In genomic region chr19:54009440-54009839, GRCh38 we compare ENCODE assay signal across 2 cellular contexts.
TF ChIP-seq lines count a peak whose summit lies in the region.

No MANE protein-coding gene starts in this region.

TF ChIP-seq in A549, 52 proteins besides CTCF, POLR2A, EP300 and RAD21:
- TF ChIP-seq PHF8 (IDR thresholded peaks at IDR 0.05; ENCODE audit: borderline replicate concordance, low read depth) (no peak), NFE2L2 (conservative IDR thresholded peaks at IDR 0.05; ENCODE audit: low read length) (no peak), NR3C1 (IDR thresholded peaks at IDR 0.05) (no peak), RFX5 (IDR thresholded peaks at IDR 0.05) (no peak), POLR2AphosphoS2 (conservative IDR thresholded peaks at IDR 0.05; ENCODE audit: low read length) (no peak), REST (IDR thresholded peaks at IDR 0.05) (no peak), SREBF2 (IDR thresholded peaks at IDR 0.05) (no peak), HOXB5 (CRISPR knock-in tag; IDR thresholded peaks at IDR 0.05) (no peak), GATA3 (IDR thresholded peaks at IDR 0.05; ENCODE audit: borderline replicate concordance) (peak; percentile 56; the same call in 1 of the 2 replicates), FOSL2 (IDR thresholded peaks at IDR 0.05) (no peak), FOSL2 (CRISPR knock-in tag; IDR thresholded peaks at IDR 0.05) (peak; percentile 27; the same call in 1 of the 2 replicates), MYC (IDR thresholded peaks at IDR 0.05; ENCODE audit: borderline replicate concordance, low read length) (no peak), ESRRA (IDR thresholded peaks at IDR 0.05; ENCODE audit: borderline replicate concordance, low read length) (no peak), CHD4 (IDR thresholded peaks at IDR 0.05; ENCODE audit: borderline replicate concordance) (no peak), ZSCAN20 (CRISPR knock-in tag; IDR thresholded peaks at IDR 0.05) (no peak), HOXB13 (CRISPR knock-in tag; IDR thresholded peaks at IDR 0.05; ENCODE audit: low read depth) (no peak), CBX8 (IDR thresholded peaks at IDR 0.05) (no peak), TP53 (CRISPR knock-in tag; IDR thresholded peaks at IDR 0.05) (no peak), KDM1A (IDR thresholded peaks at IDR 0.05; ENCODE audit: low read depth) (no peak), HMGXB4 (CRISPR knock-in tag; IDR thresholded peaks at IDR 0.05; ENCODE audit: borderline replicate concordance) (no peak), MAFK (IDR thresholded peaks at IDR 0.05; ENCODE audit: partially characterized antibody) (no peak), FOXS1 (CRISPR knock-in tag; IDR thresholded peaks at IDR 0.05) (no peak), CEBPB (IDR thresholded peaks at IDR 0.05) (peak in 1 of 2 experiments; percentile 67; a peak in 1 of 4 replicates), HDAC2 (IDR thresholded peaks at IDR 0.05) (no peak), EHMT2 (IDR thresholded peaks at IDR 0.05; ENCODE audit: low read depth) (no peak), JUNB (IDR thresholded peaks at IDR 0.05) (no peak)
- TF ChIP-seq, protein P1, sequence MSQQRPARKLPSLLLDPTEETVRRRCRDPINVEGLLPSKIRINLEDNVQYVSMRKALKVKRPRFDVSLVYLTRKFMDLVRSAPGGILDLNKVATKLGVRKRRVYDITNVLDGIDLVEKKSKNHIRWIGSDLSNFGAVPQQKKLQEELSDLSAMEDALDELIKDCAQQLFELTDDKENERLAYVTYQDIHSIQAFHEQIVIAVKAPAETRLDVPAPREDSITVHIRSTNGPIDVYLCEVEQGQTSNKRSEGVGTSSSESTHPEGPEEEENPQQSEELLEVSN (IDR thresholded peaks at IDR 0.05; ENCODE audit: borderline replicate concordance, low read depth), result no peak
- TF ChIP-seq, protein P2, sequence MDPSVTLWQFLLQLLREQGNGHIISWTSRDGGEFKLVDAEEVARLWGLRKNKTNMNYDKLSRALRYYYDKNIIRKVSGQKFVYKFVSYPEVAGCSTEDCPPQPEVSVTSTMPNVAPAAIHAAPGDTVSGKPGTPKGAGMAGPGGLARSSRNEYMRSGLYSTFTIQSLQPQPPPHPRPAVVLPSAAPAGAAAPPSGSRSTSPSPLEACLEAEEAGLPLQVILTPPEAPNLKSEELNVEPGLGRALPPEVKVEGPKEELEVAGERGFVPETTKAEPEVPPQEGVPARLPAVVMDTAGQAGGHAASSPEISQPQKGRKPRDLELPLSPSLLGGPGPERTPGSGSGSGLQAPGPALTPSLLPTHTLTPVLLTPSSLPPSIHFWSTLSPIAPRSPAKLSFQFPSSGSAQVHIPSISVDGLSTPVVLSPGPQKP (IDR thresholded peaks at IDR 0.05; ENCODE audit: low read depth, low read length), result no peak

TF ChIP-seq in endothelial cell of umbilical vein, 7 proteins besides CTCF, POLR2A, EP300 and RAD21:
- TF ChIP-seq EZH2 (IDR thresholded peaks at IDR 0.05; ENCODE audit: borderline replicate concordance, low read depth, low read length, severe bottlenecking) (no peak), POLR2AphosphoS5 (IDR thresholded peaks at IDR 0.05; ENCODE audit: insufficient read depth, low read depth, low read length) (no peak), MAX (IDR thresholded peaks at IDR 0.05; ENCODE audit: insufficient read depth, insufficient read length) (no peak), JUN (IDR thresholded peaks at IDR 0.05; ENCODE audit: borderline replicate concordance, insufficient read depth, insufficient read length, low read depth) (no peak), FOS (IDR thresholded peaks at IDR 0.05; ENCODE audit: borderline replicate concordance, insufficient read depth, low read length) (no peak), MYC (IDR thresholded peaks at IDR 0.05; ENCODE audit: low read depth, low read length) (no peak), GATA2 (IDR thresholded peaks at IDR 0.05; ENCODE audit: insufficient read depth, insufficient read length, low read depth, low read length) (no peak)
